In the genomic region with DNA sequence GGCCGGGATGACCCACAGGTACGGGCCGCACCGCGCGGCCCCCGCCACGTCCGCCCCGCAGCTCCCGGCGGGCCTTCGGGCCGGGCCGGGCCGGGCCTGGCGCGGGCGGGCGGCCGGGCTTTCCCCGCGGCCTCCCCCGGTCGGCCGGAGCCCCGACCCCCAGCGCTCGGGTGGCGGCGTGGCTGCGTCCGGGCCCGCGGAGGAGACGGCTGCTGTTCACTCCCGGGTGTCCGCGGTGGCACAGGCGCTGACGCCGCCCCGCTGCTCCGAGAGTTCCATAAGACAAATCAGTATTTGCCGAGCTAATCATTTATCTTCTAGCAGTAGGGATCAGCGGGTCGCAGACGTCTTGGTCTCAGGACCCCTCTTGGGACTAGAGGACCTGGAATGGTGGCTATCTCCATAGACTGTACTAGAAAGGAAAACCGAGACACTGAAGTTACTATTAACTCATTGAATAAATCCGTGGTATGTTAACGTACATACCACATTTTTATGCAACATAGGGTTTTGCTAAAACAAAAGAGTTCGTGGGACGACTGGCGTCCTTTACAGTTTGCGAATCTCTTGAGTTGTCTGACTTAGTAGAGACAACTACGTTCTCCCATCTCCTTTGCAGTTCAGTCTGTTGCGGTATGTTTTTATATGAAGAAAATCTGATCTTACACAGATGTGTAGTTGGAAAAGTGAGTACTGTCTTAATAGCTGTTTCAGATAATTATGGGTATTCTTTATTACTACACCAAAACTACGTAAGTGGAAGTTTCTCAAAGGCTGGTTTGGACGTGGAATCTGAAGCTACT, we compare ENCODE assay signal across 8 cellular contexts. TPM values are rescaled to one million over a fixed set of nuclear protein-coding genes. Genes with fewer than 3 reads are reported as not detected.
DNase-seq lines count a peak whose midpoint lies in the region; ATAC-seq and TF ChIP-seq lines count a peak whose summit lies in the region.

No MANE protein-coding gene starts in this region.

- POLR2A ChIA-PET in OCI-LY7 (lab: Charles Lee), result interaction anchor here (0.7 to 1.5 kb wide), 4 partner anchors 15 to 843 kb away, joined by 3 to 7 read pairs (median 4); no protein-coding TSS in a partner anchor

- H3K79me2 ChIP-seq in OCI-LY7 (ENCODE audit: insufficient read depth, low read depth, low read length), result peaks cover 13% of the 10 kb centered on the region; the same call in 1 of the 2 replicates

- TF ChIP-seq CTCF in OCI-LY7 (conservative IDR thresholded peaks at IDR 0.05; ENCODE audit: low read length) (no peak), ovary (IDR thresholded peaks at IDR 0.05) (no peak)

- H3K36me3 ChIP-seq in OCI-LY7 (ENCODE audit: insufficient read depth, low read length), result no peaks in the 10 kb centered on the region
- no peaks in the 10 kb centered on the region for H3K36me3 ChIP-seq in ovary
- no peaks in the 10 kb centered on the region for H3K36me3 ChIP-seq in aorta (ENCODE audit: control insufficient read depth in 1 of 2, insufficient read depth in 2 of 2, low read length in 1 of 2)

- intact Hi-C loops in OCI-LY7 (cut with micrococcal nuclease; ENCODE audit: unreplicated experiment), result loop anchor here (2.0 to 5.0 kb wide), 2 partner anchors 50 to 87 kb away; partner anchors contain the start of gene GCC2
- intact Hi-C loops in Right ventricle myocardium inferior (cut with DNase I), result loop anchor here (2.0 to 10.0 kb wide), 3 partner anchors 52 to 100 kb away; partner anchors contain the start of gene GCC2
- intact Hi-C loops in ovary (cut with DNase I), result loop anchor here in 1 of 4 donors (10.0 kb wide), 1 partner anchor 50 kb away; no protein-coding TSS in a partner anchor
- intact Hi-C loops in aorta (cut with DNase I), result loop anchor here (5.0 kb wide), 3 partner anchors 43 to 87 kb away; partner anchors contain the start of gene GCC2 (in 1 of the 2)

- peak; percentile 41 for TF ChIP-seq POLR2A in ovary (IDR thresholded peaks at IDR 0.05)

- H3K4me1 ChIP-seq in OCI-LY7 (ENCODE audit: insufficient read depth, low read length, poor library complexity, severe bottlenecking) (peaks cover 15% of the 10 kb centered on the region), ovary (ENCODE audit: insufficient read depth) (no peaks in the 10 kb centered on the region), aorta (ENCODE audit: control insufficient read depth in 1 of 2, insufficient read depth in 2 of 2, low read length in 2 of 2) (peaks cover 0 to 4% of the 10 kb centered on the region in 2 donors)

- no peak for TF ChIP-seq EP300 in ovary (IDR thresholded peaks at IDR 0.05)

- no peaks in the 10 kb centered on the region for H3K9me2 ChIP-seq in OCI-LY7 (ENCODE audit: insufficient read depth, low read length)

- no peaks in the 10 kb centered on the region for H3K27me3 ChIP-seq in ovary
- H3K27me3 ChIP-seq in aorta (ENCODE audit: control insufficient read depth in 1 of 2, insufficient read depth in 2 of 2, low read length in 1 of 2), result no peaks in the 10 kb centered on the region

- CTCF ChIA-PET in OCI-LY7 (lab: Charles Lee; ENCODE audit: unreplicated experiment), result interaction anchor here (1.0 kb wide), 1 partner anchor 9 kb away, joined by 4 read pairs; no protein-coding TSS in a partner anchor

- H3K9me3 ChIP-seq in OCI-LY7 (ENCODE audit: low read length) (no peaks in the 10 kb centered on the region), ovary (no peaks in the 10 kb centered on the region), aorta (ENCODE audit: control insufficient read depth, low read length) (no peaks in the 10 kb centered on the region)

- H4K20me1 ChIP-seq in OCI-LY7 (ENCODE audit: insufficient read depth, low read length), result peaks cover 15% of the 10 kb centered on the region; the same call in 1 of the 2 replicates

- ATAC-seq in GM18873 (IDR thresholded peaks at IDR 0.05; ENCODE audit: low FRiP score, unreplicated experiment), result peak; percentile 27
- peak; percentile 44 for ATAC-seq in HG03135 (IDR thresholded peaks at IDR 0.05; ENCODE audit: unreplicated experiment)
- ATAC-seq in Right ventricle myocardium inferior, result no peak
- ATAC-seq in aorta (ENCODE audit: low FRiP score), result no peak

- H3K4me3 ChIP-seq in OCI-LY7 (ENCODE audit: low read depth, low read length, poor library complexity, severe bottlenecking), result peak overlapping the region; percentile 76
- H3K4me3 ChIP-seq in ovary, result peak overlapping the region; percentile 73
- peak overlapping the region; percentile 70 to 99 for H3K4me3 ChIP-seq in aorta (ENCODE audit: low read length in 2 of 2)

- no TSS peak for BruUV-seq in OCI-LY7 (replicated peaks; lab: Mats Ljungman, UMichigan)

- H3K27ac ChIP-seq in OCI-LY7 (ENCODE audit: low read depth, low read length, poor library complexity, severe bottlenecking) (no peak overlapping the region), ovary (peak overlapping the region; percentile 58 to 67), aorta (ENCODE audit: low read depth in 1 of 2, low read length in 2 of 2) (peak overlapping the region; percentile 54 to 58)

- H3K4me2 ChIP-seq in OCI-LY7 (ENCODE audit: low read length), result peak overlapping the region; percentile 93

- DNase-seq in AG20443 (ENCODE audit: low spot score) (peak; percentile 61), OCI-LY7 (ENCODE audit: low spot score) (peak; percentile 57), activated gamma-delta T cell treated with Interleukin-2 at 50 U/mL for 16 hours (peak; percentile 25), Right ventricle myocardium inferior (ENCODE audit: missing footprints) (peak; percentile 83), ovary (peak in 2 of 5 donors; percentile 29 to 44), aorta (peak; percentile 57 to 83)

- WGBS in ovary, 3 donors, result 0 to 1% (median 0%) methylated on average over 39 to 59 of the region's 59 CpGs
- WGBS in aorta, 2 donors, result 0 to 1% methylated on average over 40 to 59 of the region's 59 CpGs

- H2AFZ ChIP-seq in OCI-LY7 (ENCODE audit: low read length), result peak overlapping the region; percentile 68; the same call in 1 of the 2 replicates

RNA-seq across cellular contexts. Expression of gene LIMS1, which starts 0.5 kb away (rescaled TPM):
- total RNA-seq in OCI-LY7 (2014; rRNA removed; shearing (Covaris generic)), result 33.6 and 53.3 TPM in 2 replicates
- total RNA-seq in OCI-LY7 (2022) (66.6 and 74.7 TPM in 2 replicates), Right ventricle myocardium inferior (84.3 TPM), ovary (10 to 100 TPM; 36.2 to 91.1 (median 52.4) TPM), aorta (100 to 1,000 TPM in 1 of 2 donors, 10 to 100 TPM in 1; 76.7 to 100 TPM)
- polyA plus RNA-seq in ovary (10 to 100 TPM; 38.8 to 39.8 TPM), aorta (100 to 1,000 TPM in 1 of 2 donors, 10 to 100 TPM in 1; 48.0 to 111 TPM)

Comparison
In these comparisons a context has a peak if more than half of its experiments do, and no peak if none do; other contexts are left out.
1. ATAC-seq: peak in GM18873 (single experiment) and HG03135 (single experiment); none in Right ventricle myocardium inferior (single experiment) and aorta (single experiment).
2. Peak in every context shown above with its lines, with median percentiles within 50 percentile points of each other: H3K4me3 ChIP-seq.